In the genomic region with DNA sequence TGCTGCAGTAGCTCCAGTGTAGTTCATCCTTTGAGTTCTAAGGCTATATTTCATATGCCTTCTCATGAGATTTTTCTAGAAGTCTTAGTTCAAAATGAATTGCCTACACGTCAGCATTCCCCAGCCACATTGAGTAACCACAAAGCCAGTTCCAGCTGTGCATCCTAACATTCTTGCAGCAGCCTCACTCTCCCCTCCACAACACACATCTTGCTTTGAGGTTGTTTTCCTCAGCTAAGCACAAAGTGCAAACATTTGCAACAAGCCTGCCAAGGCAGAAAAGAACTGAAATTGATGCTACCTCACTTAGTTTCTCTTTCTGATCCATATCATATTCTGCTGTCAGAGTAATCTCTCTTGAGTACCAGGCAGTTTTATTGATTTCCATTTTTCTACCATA, we compare ENCODE assay signal across 24 cellular contexts.
A peak's percentile ranks its signal among the peaks of the same experiment; 100 is the strongest.
DNase-seq lines count a peak whose midpoint lies in the region; ATAC-seq, FAIRE-seq and TF ChIP-seq lines count a peak whose summit lies in the region.
"Had no signal": no experiment of that assay in that cellular context is flagged by ENCODE, and none has a peak within 500 bp of the region (broad histone marks: within the 10 kb centered on the region; RNA-seq: fewer than 3 reads in every experiment).

No MANE protein-coding gene starts in this region.

- dilution Hi-C loops in IMR-90 (cut with HindIII; ENCODE audit: low sequenced_read_pairs, unreplicated experiment), result no loop called here

- CTCF ChIA-PET in IMR-90 (lab: Yijun Ruan, JAX), result no interaction called here

- in situ Hi-C loops in IMR-90 (cut with MboI; ENCODE audit: low sequenced_read_pairs), result no loop called here

- no peaks in the 10 kb centered on the region for H3K27me3 ChIP-seq in IMR-90 (ENCODE audit: control insufficient read depth, insufficient read depth, low read length)
- H3K27me3 ChIP-seq in vagina, result no peaks in the 10 kb centered on the region
- H3K27me3 ChIP-seq: BLaER1, heart left ventricle, pancreas, sigmoid colon, uterus had no signal

- ATAC-seq in IMR-90 (ENCODE audit: low read depth) (peak; percentile 44; the same call in 1 of the 2 replicates), GM19328 (IDR thresholded peaks at IDR 0.05; ENCODE audit: unreplicated experiment) (no peak)
- ATAC-seq: heart left ventricle, lower lobe of right lung, pancreas had no signal

- H3K4me3 ChIP-seq in IMR-90 (ENCODE audit: insufficient read depth, low read depth, low read length), result no peak overlapping the region
- H3K4me3 ChIP-seq in cardiac fibroblast (replicated peaks in 1 of 2; ENCODE audit: low read depth in 2 of 2, low read length in 2 of 2), result no peak overlapping the region
- no peak overlapping the region for H3K4me3 ChIP-seq in vagina
- H3K4me3 ChIP-seq: BLaER1, heart left ventricle, lower lobe of right lung, pancreas, PC-9, sigmoid colon, SJSA1, uterus had no signal

- H3K4me3 Mint-ChIP-seq in nephron progenitor cell, result no peak overlapping the region
- H3K4me3 Mint-ChIP-seq: activated naive CD8-positive, alpha-beta T cell treated with anti-CD3 and anti-CD28 coated beads for 36 hours; IgD-negative memory B cell had no signal

- no peak overlapping the region for H2BK120ac ChIP-seq in IMR-90 (ENCODE audit: low read depth, low read length)

- no peak overlapping the region for H2BK5ac ChIP-seq in IMR-90 (ENCODE audit: low read depth, low read length, poor library complexity, severe bottlenecking)

- H4K5ac ChIP-seq in IMR-90 (ENCODE audit: low read depth, low read length), result no peak overlapping the region

- H2BK15ac ChIP-seq in IMR-90 (ENCODE audit: low read depth, low read length), result no peak overlapping the region

- no peak overlapping the region for H3K4me2 ChIP-seq in IMR-90 (ENCODE audit: low read depth, low read length)
- H3K4me2 ChIP-seq: BLaER1, PC-9 had no signal

- no peaks in the 10 kb centered on the region for H4K20me1 ChIP-seq in IMR-90 (ENCODE audit: insufficient read depth, low read length)
- H4K20me1 ChIP-seq: BLaER1 had no signal

- no peaks in the 10 kb centered on the region for H3K36me3 ChIP-seq in IMR-90 (ENCODE audit: control insufficient read depth, insufficient read depth, low read length)
- H3K36me3 ChIP-seq in vagina, result no peaks in the 10 kb centered on the region
- H3K36me3 ChIP-seq: BLaER1, heart left ventricle, lower lobe of right lung, pancreas, sigmoid colon, SJSA1, uterus had no signal

- TF ChIP-seq POLR2A in IMR-90 (IDR thresholded peaks at IDR 0.05; ENCODE audit: low read depth, low read length) (no peak), vagina (IDR thresholded peaks at IDR 0.05) (no peak)

- peak; percentile 16 for FAIRE-seq in D721Med (lab: Jason Lieb, UNC)
- FAIRE-seq: pancreas had no signal

- no peak overlapping the region for H3K14ac ChIP-seq in IMR-90 (replicated peaks; ENCODE audit: low read depth, low read length)

- peaks cover 12% of the 10 kb centered on the region for H3K27me3 Mint-ChIP-seq in nephron progenitor cell (ENCODE audit: low read depth, poor library complexity)

- no peak overlapping the region for H3K4ac ChIP-seq in IMR-90 (ENCODE audit: low read depth, low read length)

- H3K4me1 Mint-ChIP-seq in nephron progenitor cell, result peaks cover 4% of the 10 kb centered on the region
- H3K4me1 Mint-ChIP-seq: activated naive CD8-positive, alpha-beta T cell treated with anti-CD3 and anti-CD28 coated beads for 36 hours had no signal

- no peak overlapping the region for H3K9ac ChIP-seq in IMR-90 (ENCODE audit: low read depth, low read length)
- H3K9ac ChIP-seq: BLaER1 had no signal

- no peak for TF ChIP-seq CTCF in D721Med (IDR thresholded peaks at IDR 0.05; ENCODE audit: insufficient read depth, missing control alignments)
- TF ChIP-seq CTCF in IMR-90 (conservative IDR thresholded peaks at IDR 0.05; ENCODE audit: low read depth, low read length), result no peak
- TF ChIP-seq CTCF in cardiac fibroblast (IDR thresholded peaks at IDR 0.05; ENCODE audit: low read depth, low read length), result no peak
- TF ChIP-seq CTCF in nephron progenitor cell (IDR thresholded peaks at IDR 0.05), result no peak
- no peak for TF ChIP-seq CTCF in vagina (IDR thresholded peaks at IDR 0.05)

- H3K79me1 ChIP-seq in IMR-90 (ENCODE audit: low read depth in 1 of 2, low read length in 2 of 2), result no peaks in the 10 kb centered on the region

- no peak overlapping the region for H2AFZ ChIP-seq in IMR-90 (replicated peaks; ENCODE audit: low read length, poor library complexity)
- H2AFZ ChIP-seq: PC-9 had no signal

- POLR2A ChIA-PET in IMR-90 (lab: Charles Lee; ENCODE audit: unreplicated experiment), result no interaction called here

- H3K9me1 ChIP-seq in IMR-90 (ENCODE audit: insufficient read depth, low read length), result peaks cover 5% of the 10 kb centered on the region

- H2BK20ac ChIP-seq in IMR-90 (ENCODE audit: low read depth, low read length), result no peak overlapping the region

- H4K91ac ChIP-seq in IMR-90 (ENCODE audit: insufficient read depth, low read depth, low read length), result no peak overlapping the region

- intact Hi-C loops in IMR-90 (cut with micrococcal nuclease) (no loop called here), vagina (cut with DNase I) (no loop called here)

- H3K4me1 ChIP-seq in IMR-90 (ENCODE audit: control insufficient read depth, insufficient read depth, low read length), result 0 out of 2 replicates have a peak, but pooled peaks cover 3% of the 10 kb centered on the region
- H3K4me1 ChIP-seq in vagina, result no peaks in the 10 kb centered on the region
- H3K4me1 ChIP-seq: BLaER1, heart left ventricle, lower lobe of right lung, pancreas, sigmoid colon, SJSA1, uterus had no signal

- no peak for TF ChIP-seq RAD21 in IMR-90 (IDR thresholded peaks at IDR 0.05; ENCODE audit: low read length)

- H4K8ac ChIP-seq in IMR-90 (ENCODE audit: low read depth in 2 of 2, low read length in 2 of 2), result no peak overlapping the region

- H2AK5ac ChIP-seq in IMR-90 (ENCODE audit: low read depth, low read length), result no peak overlapping the region

- no peak overlapping the region for H3K27ac ChIP-seq in IMR-90 (ENCODE audit: insufficient read depth, low read length)
- no peak overlapping the region for H3K27ac ChIP-seq in vagina
- H3K27ac ChIP-seq: BLaER1, heart left ventricle, lower lobe of right lung, pancreas, PC-9, sigmoid colon, SJSA1, uterus had no signal

- WGBS in IMR-90 (ENCODE audit: extremely low coverage in 2 of 2, insufficient read length in 1 of 2), 2 experiments, result 50% methylated on average over 1 of the region's 1 CpG; no CpG with 5 or more reads in 1 of the 2 experiments

- H3K27ac Mint-ChIP-seq in nephron progenitor cell, result peak overlapping the region; percentile 54
- H3K27ac Mint-ChIP-seq: activated naive CD8-positive, alpha-beta T cell treated with anti-CD3 and anti-CD28 coated beads for 36 hours; IgD-negative memory B cell had no signal

- H3K36me3 Mint-ChIP-seq in nephron progenitor cell (ENCODE audit: low read depth), result no peaks in the 10 kb centered on the region
- H3K36me3 Mint-ChIP-seq: activated naive CD8-positive, alpha-beta T cell treated with anti-CD3 and anti-CD28 coated beads for 36 hours; IgD-negative memory B cell had no signal

- no peak overlapping the region for H2AK9ac ChIP-seq in IMR-90 (replicated peaks; ENCODE audit: low read depth, low read length, poor library complexity)

- no peaks in the 10 kb centered on the region for H3K9me3 ChIP-seq in IMR-90 (ENCODE audit: control insufficient read depth, insufficient read depth, low read length)
- no peaks in the 10 kb centered on the region for H3K9me3 ChIP-seq in vagina
- H3K9me3 ChIP-seq: BLaER1, heart left ventricle, lower lobe of right lung, pancreas, sigmoid colon, SJSA1, uterus had no signal

- H3K18ac ChIP-seq in IMR-90 (ENCODE audit: low read depth, low read length), result no peak overlapping the region

- no peak overlapping the region for H3K23ac ChIP-seq in IMR-90 (ENCODE audit: low read depth, low read length)

- no peak for DNase-seq in D721Med (ENCODE audit: insufficient read length, low spot score)
- peak; percentile 61 for DNase-seq in IMR-90
- DNase-seq in cardiac fibroblast (ENCODE audit: low read depth in 2 of 2), result peak; percentile 0 to 34
- DNase-seq in nephron progenitor cell, result no peak
- DNase-seq in activated CD4-positive, alpha-beta T cell treated with anti-CD3 and anti-CD28 coated beads for 1 hour, result no peak
- DNase-seq in vagina (ENCODE audit: extremely low spot score in 2 of 2), result no peak
- DNase-seq in NCI-H2227 treated with DMSO at 0.1 percent for 48 hours (lab: John Stamatoyannopoulos, UW), result no peak
- DNase-seq: activated CD4-positive, CD25-positive, alpha-beta regulatory T cell; activated CD8-positive, alpha-beta memory T cell treated with anti-CD3 and anti-CD28 coated beads for 24 hours; activated naive CD8-positive, alpha-beta T cell treated with anti-CD3 and anti-CD28 coated beads for 36 hours; erythroblast; heart left ventricle; lower lobe of right lung; NCI-H1048; NCI-H2107; NCI-H69; pancreas; PC-9; sigmoid colon; uterus had no signal

- H3K9me3 Mint-ChIP-seq in nephron progenitor cell, result no peaks in the 10 kb centered on the region
- H3K9me3 Mint-ChIP-seq: activated naive CD8-positive, alpha-beta T cell treated with anti-CD3 and anti-CD28 coated beads for 36 hours had no signal

- H3K56ac ChIP-seq in IMR-90 (ENCODE audit: extremely low read depth, insufficient read depth, low read length), result no peak overlapping the region

- no TSS peak for BruUV-seq in IMR-90 (replicated peaks; lab: Mats Ljungman, UMichigan)

TF ChIP-seq in IMR-90, 13 proteins besides CTCF, POLR2A, EP300 and RAD21 (continues in another document):
- TF ChIP-seq SMC3 (IDR thresholded peaks at IDR 0.05; ENCODE audit: low read depth, low read length), result no peak
- no peak for TF ChIP-seq RFX5 (IDR thresholded peaks at IDR 0.05; ENCODE audit: low read depth, low read length)
- TF ChIP-seq, protein P1, sequence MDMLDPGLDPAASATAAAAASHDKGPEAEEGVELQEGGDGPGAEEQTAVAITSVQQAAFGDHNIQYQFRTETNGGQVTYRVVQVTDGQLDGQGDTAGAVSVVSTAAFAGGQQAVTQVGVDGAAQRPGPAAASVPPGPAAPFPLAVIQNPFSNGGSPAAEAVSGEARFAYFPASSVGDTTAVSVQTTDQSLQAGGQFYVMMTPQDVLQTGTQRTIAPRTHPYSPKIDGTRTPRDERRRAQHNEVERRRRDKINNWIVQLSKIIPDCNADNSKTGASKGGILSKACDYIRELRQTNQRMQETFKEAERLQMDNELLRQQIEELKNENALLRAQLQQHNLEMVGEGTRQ (IDR thresholded peaks at IDR 0.05; ENCODE audit: low read depth, low read length), result no peak
- TF ChIP-seq FOS (IDR thresholded peaks at IDR 0.05; ENCODE audit: low read depth, low read length), result no peak
- no peak for TF ChIP-seq MAZ (IDR thresholded peaks at IDR 0.05; ENCODE audit: borderline replicate concordance, low read depth, low read length)
- TF ChIP-seq MAFK (IDR thresholded peaks at IDR 0.05; ENCODE audit: low read depth, low read length), result no peak
- TF ChIP-seq RCOR1 (IDR thresholded peaks at IDR 0.05; ENCODE audit: insufficient replicate concordance, low read length), result no peak
- TF ChIP-seq BHLHE40 (IDR thresholded peaks at IDR 0.05; ENCODE audit: low read depth, low read length), result no peak
- no peak for TF ChIP-seq NFE2L2 (IDR thresholded peaks at IDR 0.05; ENCODE audit: low read depth, low read length)

Comparison
In these comparisons a context has a peak if more than half of its experiments do, and no peak if none do; other contexts are left out.
1. DNase-seq: peak in IMR-90 (single experiment) and cardiac fibroblast (2 of 2); none in D721Med (single experiment), nephron progenitor cell (single experiment), activated CD4-positive, alpha-beta T cell treated with anti-CD3 and anti-CD28 coated beads for 1 hour (single experiment), vagina (0 of 2) and NCI-H2227 treated with DMSO at 0.1 percent for 48 hours (single experiment).